29 cellular contexts compared by ENCODE assay signal in genomic region chr1:119321661-119322419, GRCh38. TPM values are rescaled to one million over a fixed set of nuclear protein-coding genes. Genes with fewer than 3 reads are reported as not detected.
"Had no signal": no experiment of that assay in that cellular context is flagged by ENCODE, and none has a peak within 500 bp of the region (broad histone marks: within the 10 kb centered on the region; RNA-seq: fewer than 3 reads in every experiment).

No MANE protein-coding gene starts in this region.

- H3K27ac ChIP-seq: breast epithelium, Peyer's patch, RWPE1, SJCRH30, VCaP had no signal

- H3K9me3 ChIP-seq: breast epithelium, Peyer's patch, SJCRH30, SK-N-SH had no signal

- H3K4me2 ChIP-seq: SK-N-SH had no signal

- H3K9ac ChIP-seq: SK-N-SH had no signal

- DNase-seq: activated CD4-positive, alpha-beta memory T cell treated with anti-CD3 and anti-CD28 coated beads for 36 hours; activated CD4-positive, alpha-beta T cell treated with anti-CD3 and anti-CD28 coated beads, Interleukin-2, amount 10 ng/mL, durations not matched to agents 7 days and 5 days; activated CD4-positive, CD25-positive, alpha-beta regulatory T cell; activated gamma-delta T cell treated with Interleukin-2 at 50 U/mL for 16 hours; activated naive CD4-positive, alpha-beta T cell treated with anti-CD3 and anti-CD28 coated beads, Interleukin-2, amount 10 ng/mL, durations not matched to agents 7 days and 5 days; activated naive CD8-positive, alpha-beta T cell treated with anti-CD3 and anti-CD28 coated beads, Interleukin-2, amount 10 ng/mL, durations not matched to agents 7 days and 5 days; activated T-cell treated with anti-CD3 and anti-CD28 coated beads, Interleukin-2, amount 50 U/mL, for 72 hours; aorta; central memory CD4-positive, alpha-beta T cell; Kasumi-1; NCI-H1105 treated with DMSO at 0.1 percent for 48 hours; NCI-H1436 treated with DMSO at 0.1 percent for 48 hours; NCI-H187; NCI-H2081; NCI-H524 treated with DMSO at 0.1 percent for 48 hours; NCI-H748 treated with DMSO at 0.1 percent for 48 hours; NK-92 treated with Interleukin-12 subunit alpha and Interleukin-12 subunit beta, amount 100 ng/mL, for 24 hours; Peyer's patch; Right ventricle myocardium superior; SJCRH30; SK-N-SH; T-helper 1 cell had no signal

- H3K4me1 ChIP-seq: breast epithelium, SJCRH30 had no signal

- H3K27me3 ChIP-seq: breast epithelium, Peyer's patch had no signal

- H3K36me3 ChIP-seq: breast epithelium, Peyer's patch, SJCRH30 had no signal

- H3K4me3 ChIP-seq: breast epithelium, Peyer's patch, SJCRH30 had no signal

RNA-seq across cellular contexts. Expression of gene HAO2, which starts 46.7 kb away (rescaled TPM):
- total RNA-seq: activated CD4-positive, alpha-beta memory T cell treated with anti-CD3 and anti-CD28 coated beads for 36 hours; activated CD4-positive, alpha-beta T cell treated with anti-CD3 and anti-CD28 coated beads, Interleukin-2, amount 10 ng/mL, durations not matched to agents 7 days and 5 days; activated CD8-positive, alpha-beta memory T cell treated with anti-CD3 and anti-CD28 coated beads for 36 hours; activated naive CD8-positive, alpha-beta T cell treated with anti-CD3 and anti-CD28 coated beads, Interleukin-2, amount 10 ng/mL, durations not matched to agents 7 days and 5 days; activated T-cell treated with anti-CD3 and anti-CD28 coated beads, Interleukin-2, amount 50 U/mL, for 72 hours; activated T-helper 2 cell treated with anti-CD3 and anti-CD28 coated beads, Interferon-gamma antibody, Interleukin-2, Interleukin-4, amounts not matched to agents 10 μg/mL and 5 μg/mL and 100 μg/mL, durations not matched to agents 14 hours and 24 hours and 36 hours; aorta; chondrocyte; Right ventricle myocardium superior; SJCRH30; T-helper 2 cell treated with Interferon-gamma antibody and Interleukin-4, amounts not matched to agents 100 ng/mL and 5 ng/mL, for 36 hours had no signal
- polyA plus RNA-seq: aorta, SK-N-SH had no signal
